ENCODE assay signal across 22 cellular contexts in the genomic region with DNA sequence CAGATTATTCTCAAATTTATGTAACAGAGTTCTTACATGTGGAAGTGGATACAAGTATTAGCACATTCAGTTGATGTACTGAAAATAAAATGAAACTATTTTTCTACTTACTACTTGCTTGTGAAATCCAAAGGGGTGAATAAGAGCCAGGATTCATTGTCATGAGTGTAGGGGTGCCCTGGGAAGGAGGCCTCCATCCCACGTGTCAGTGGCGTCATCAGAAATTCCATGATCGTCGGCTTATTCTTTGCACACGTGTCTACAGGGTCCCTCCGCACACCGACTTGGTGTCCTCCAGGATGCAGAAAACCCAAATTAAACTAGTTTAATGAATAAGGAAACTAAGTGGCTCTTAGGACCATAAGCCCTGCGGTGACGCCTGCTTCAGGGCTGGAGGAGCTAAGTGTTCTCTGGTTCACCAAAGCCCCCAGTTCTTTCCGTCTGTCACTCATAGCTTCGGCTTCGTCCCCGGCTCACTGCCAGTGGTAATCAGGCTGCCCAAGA.
"Had no signal": no experiment of that assay in that cellular context is flagged by ENCODE, and none has a peak within 500 bp of the region (broad histone marks: within the 10 kb centered on the region; RNA-seq: fewer than 3 reads in every experiment).

No MANE protein-coding gene starts in this region.

- H3K4me3 ChIP-seq: pancreas, tibial artery had no signal

- H3K36me3 Mint-ChIP-seq: activated naive CD4-positive, alpha-beta T cell treated with anti-CD3 and anti-CD28 coated beads, Interleukin-2, amount 10 ng/mL, durations not matched to agents 7 days and 5 days; brain; memory B cell; natural killer cell treated with Interleukin-12 subunit alpha and Interleukin-12 subunit beta and Interleukin-15 and Interleukin-18, amount 100 ng/mL, for 72 hours had no signal

- H3K4me1 Mint-ChIP-seq: activated CD4-positive, alpha-beta T cell treated with anti-CD3 and anti-CD28 coated beads, Interleukin-2, amount 10 ng/mL, durations not matched to agents 24 days and 14 days; memory B cell had no signal

- H3K27ac ChIP-seq: heart right ventricle, pancreas, tibial artery had no signal

- H3K36me3 ChIP-seq: heart right ventricle, pancreas, tibial artery had no signal

- H3K27ac Mint-ChIP-seq: activated CD4-positive, alpha-beta memory T cell treated with anti-CD3 and anti-CD28 coated beads, Interleukin-2, amount 10 ng/mL, durations not matched to agents 7 days and 5 days; activated CD4-positive, alpha-beta T cell treated with anti-CD3 and anti-CD28 coated beads, Interleukin-2, amount 10 ng/mL, durations not matched to agents 24 days and 14 days; activated naive CD4-positive, alpha-beta T cell treated with anti-CD3 and anti-CD28 coated beads, Interleukin-2, amount 10 ng/mL, durations not matched to agents 7 days and 5 days; brain; memory B cell; natural killer cell treated with Interleukin-12 subunit alpha and Interleukin-12 subunit beta and Interleukin-15 and Interleukin-18, amount 100 ng/mL, for 72 hours; stimulated activated naive CD8-positive, alpha-beta T cell treated with anti-CD3 and anti-CD28 coated beads, Interleukin-15, Interleukin-2, amounts not matched to agents 100 ng/mL and 50 ng/mL, for 24 hours had no signal

- H3K27me3 ChIP-seq: tibial artery had no signal

- H3K9me3 Mint-ChIP-seq: activated CD4-positive, alpha-beta T cell treated with anti-CD3 and anti-CD28 coated beads, Interleukin-2, amount 10 ng/mL, durations not matched to agents 24 days and 14 days; stimulated activated naive CD8-positive, alpha-beta T cell treated with anti-CD3 and anti-CD28 coated beads, Interleukin-15, Interleukin-2, amounts not matched to agents 100 ng/mL and 50 ng/mL, for 24 hours had no signal

- H3K9me3 ChIP-seq: heart right ventricle, pancreas, tibial artery had no signal

- DNase-seq: activated CD4-positive, alpha-beta memory T cell treated with anti-CD3 and anti-CD28 coated beads, Interleukin-2, amount 10 ng/mL, durations not matched to agents 7 days and 5 days; activated CD4-positive, alpha-beta T cell treated with anti-CD3 and anti-CD28 coated beads, Interleukin-2, amount 10 ng/mL, durations not matched to agents 24 days and 14 days; activated CD4-positive, CD25-positive, alpha-beta regulatory T cell; activated effector memory CD4-positive, alpha-beta T cell treated with anti-CD3 and anti-CD28 coated beads, Interleukin-2, amount 50 U/mL, for 16 hours; activated naive CD4-positive, alpha-beta T cell treated with anti-CD3 and anti-CD28 coated beads, Interleukin-2, amount 10 ng/mL, durations not matched to agents 7 days and 5 days; aorta; effector CD4-positive, alpha-beta T cell; erythroblast; heart right ventricle; islet precursor cell; left cardiac atrium; pancreas; right cardiac atrium; stimulated activated CD4-positive, alpha-beta T cell treated with anti-CD3 and anti-CD28 coated beads, Interleukin-12 subunit alpha, Interleukin-12 subunit beta, amount 100 ng/mL, for 4 hours; stimulated activated CD4-positive, alpha-beta T cell treated with anti-CD3 and anti-CD28 coated beads, Interleukin-4, amount 100 ng/mL, for 4 hours; substantia nigra; T-helper 9 cell; tibial artery had no signal

- H3K4me1 ChIP-seq: heart right ventricle, pancreas had no signal

- H3K27me3 Mint-ChIP-seq: activated CD4-positive, alpha-beta T cell treated with anti-CD3 and anti-CD28 coated beads, Interleukin-2, amount 10 ng/mL, durations not matched to agents 24 days and 14 days had no signal

- H3K4me3 Mint-ChIP-seq: activated CD4-positive, alpha-beta T cell treated with anti-CD3 and anti-CD28 coated beads, Interleukin-2, amount 10 ng/mL, durations not matched to agents 24 days and 14 days; brain; memory B cell had no signal
